Comparison of ENCODE assay signal across 6 cellular contexts in the genomic region with DNA sequence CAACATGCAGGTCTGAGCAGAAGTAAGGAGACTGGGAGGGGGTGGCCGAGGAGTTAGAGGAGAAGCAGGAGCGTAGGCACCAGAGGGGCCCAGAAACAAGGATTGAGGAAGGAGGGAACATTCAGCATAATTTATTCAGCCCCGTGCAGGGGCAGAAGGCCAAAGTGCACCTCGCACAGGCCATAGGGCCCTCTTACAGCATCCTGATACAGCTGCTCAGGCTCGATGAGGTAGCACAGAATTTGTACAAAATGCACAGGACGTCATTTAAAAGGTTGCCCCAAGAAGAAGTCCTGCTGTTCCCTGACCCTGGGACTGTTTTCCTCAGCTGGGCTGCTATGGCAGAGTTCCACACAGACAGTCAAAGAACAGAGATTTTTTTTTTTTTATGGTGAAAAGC. TPM values are rescaled to one million over a fixed set of nuclear protein-coding genes. Genes with fewer than 3 reads are reported as not detected.
"Had no signal": no experiment of that assay in that cellular context is flagged by ENCODE, and none has a peak within 500 bp of the region (broad histone marks: within the 10 kb centered on the region; RNA-seq: fewer than 3 reads in every experiment).

No MANE protein-coding gene starts in this region.

- H3K4me3 ChIP-seq: GM23338 had no signal

- H2AFZ ChIP-seq: GM23338 had no signal

- DNase-seq: H9, HCEC 1CT, IMR-90 had no signal

- H3K4me3 Mint-ChIP-seq: GM23338, H9 had no signal

- H3K4me2 ChIP-seq: GM23338 had no signal

- ATAC-seq: GM23338 had no signal

- H3K27ac Mint-ChIP-seq: GM23338, H9 had no signal

RNA-seq across cellular contexts. Expression of a gene that starts 2.1 kb away (rescaled TPM):
- total RNA-seq: GM23338, H1, H9, HT-29, IMR-90 had no signal

RNA-seq across cellular contexts. Expression of a gene that starts 26.4 kb away (rescaled TPM):
- total RNA-seq: HT-29 had no signal

RNA-seq across cellular contexts. Expression of a gene that starts 56.2 kb away (rescaled TPM):
- total RNA-seq: H9, HT-29 had no signal
